Comparison of ENCODE assay signal across 9 cellular contexts in genomic region chr7:1027285-1028043, GRCh38. TPM values are rescaled to one million over a fixed set of nuclear protein-coding genes. Genes with fewer than 3 reads are reported as not detected.
DNase-seq lines count a peak whose midpoint lies in the region; ATAC-seq and TF ChIP-seq lines count a peak whose summit lies in the region.
"Had no signal": no experiment of that assay in that cellular context is flagged by ENCODE, and none has a peak within 500 bp of the region (broad histone marks: within the 10 kb centered on the region; RNA-seq: fewer than 3 reads in every experiment).

No MANE protein-coding gene starts in this region.

- peaks cover 29% of the 10 kb centered on the region for H3K36me3 Mint-ChIP-seq in CD4-positive, alpha-beta T cell (ENCODE audit: low read depth)

- H3K4me3 ChIP-seq in cardiac fibroblast (replicated peaks in 1 of 2; ENCODE audit: low read depth in 2 of 2, low read length in 2 of 2) (peak overlapping the region; percentile 53 to 64), liver (ENCODE audit: low read depth in 1 of 3, low read length in 3 of 3) (peak overlapping the region in 2 of 3 donors; percentile 58 to 80), thymus (ENCODE audit: low read length) (peak overlapping the region; percentile 48)

- CTCF ChIA-PET in CD4-positive, alpha-beta T cell (lab: Charles Lee), result interaction anchor here (0.7 to 0.9 kb wide), 2 partner anchors 34 to 38 kb away, joined by 3 read pairs; no protein-coding TSS in a partner anchor

- H3K4me1 ChIP-seq in liver (ENCODE audit: control insufficient read depth in 4 of 4, insufficient read depth in 4 of 4, low read length in 3 of 4) (peaks cover 0 to 9% (median 6%) of the 10 kb centered on the region in 4 donors), thymus (ENCODE audit: control insufficient read depth, insufficient read depth, low read length) (no peaks in the 10 kb centered on the region)

- H3K9me3 Mint-ChIP-seq in CD4-positive, alpha-beta T cell, result no peaks in the 10 kb centered on the region

- H3K36me3 ChIP-seq in liver (ENCODE audit: control insufficient read depth in 4 of 4, insufficient read depth in 3 of 4, low read depth in 1 of 4, low read length in 3 of 4) (peaks cover 0 to 3% (median 0%) of the 10 kb centered on the region in 4 donors), thymus (ENCODE audit: control insufficient read depth, insufficient read depth) (no peaks in the 10 kb centered on the region)

- WGBS in liver, result 48% methylated on average over 68 of the region's 68 CpGs
- whole genome bisulfite sequencing in thymus, result 46% methylated on average over 68 of the region's 68 CpGs

- TF ChIP-seq CTCF in CD4-positive, alpha-beta T cell (IDR thresholded peaks at IDR 0.05), result no peak
- TF ChIP-seq CTCF in cardiac fibroblast (IDR thresholded peaks at IDR 0.05; ENCODE audit: low read depth, low read length) (no peak), liver (IDR thresholded peaks at IDR 0.05; ENCODE audit: low read depth, low read length, missing input control) (no peak)

- TF ChIP-seq RAD21 in liver (IDR thresholded peaks at IDR 0.05), result no peak

- no peak overlapping the region for H3K9ac ChIP-seq in liver (ENCODE audit: low read depth in 1 of 2, low read length in 2 of 2)

- no peak for DNase-seq in CD4-positive, alpha-beta T cell
- DNase-seq in NAMALWA (ENCODE audit: low spot score) (peak; percentile 54), cardiac fibroblast (ENCODE audit: low read depth in 2 of 2) (peak; percentile 48 to 55), middle frontal gyrus (ENCODE audit: extremely low spot score, low spot score) (no peak), left lobe of liver (ENCODE audit: low spot score) (no peak)

- peak overlapping the region; percentile 61 for H3K27ac Mint-ChIP-seq in CD4-positive, alpha-beta T cell

- no peaks in the 10 kb centered on the region for H3K27me3 ChIP-seq in CD4-positive, alpha-beta T cell (ENCODE audit: control insufficient read depth, insufficient read depth, low read length)
- H3K27me3 ChIP-seq in liver (ENCODE audit: control insufficient read depth in 4 of 4, insufficient read depth in 4 of 4, low read length in 3 of 4) (no peaks in the 10 kb centered on the region), thymus (ENCODE audit: control insufficient read depth, insufficient read depth) (peaks cover 17% of the 10 kb centered on the region)

- H3K4me1 Mint-ChIP-seq in CD4-positive, alpha-beta T cell (ENCODE audit: low read depth), result peaks cover 44% of the 10 kb centered on the region

- no peaks in the 10 kb centered on the region for H3K9me3 ChIP-seq in CD4-positive, alpha-beta T cell (ENCODE audit: control insufficient read depth, low read length)
- H3K9me3 ChIP-seq in liver (ENCODE audit: control insufficient read depth in 4 of 4, low read length in 3 of 4), result no peaks in the 10 kb centered on the region
- no peaks in the 10 kb centered on the region for H3K9me3 ChIP-seq in thymus (ENCODE audit: control insufficient read depth)

- peak overlapping the region; percentile 80 for H3K4me3 Mint-ChIP-seq in CD4-positive, alpha-beta T cell

- no peaks in the 10 kb centered on the region for H3K27me3 Mint-ChIP-seq in CD4-positive, alpha-beta T cell

- H3K27ac ChIP-seq in CD4-positive, alpha-beta T cell (ENCODE audit: low read depth, low read length), result peak overlapping the region; percentile 13
- H3K27ac ChIP-seq in liver (ENCODE audit: low read depth in 1 of 2, low read length in 2 of 2), result peak overlapping the region; percentile 89 to 96
- H3K27ac ChIP-seq in thymus (ENCODE audit: low read depth), result peak overlapping the region; percentile 36

- ATAC-seq in CD4-positive, alpha-beta T cell (ENCODE audit: poor library complexity), result no peak
- ATAC-seq in GM21423 (IDR thresholded peaks at IDR 0.05; ENCODE audit: unreplicated experiment) (peak; percentile 2), left lobe of liver (no peak)

- POLR2A ChIA-PET in CD4-positive, alpha-beta T cell (lab: Charles Lee), result interaction anchor here (0.8 to 1.4 kb wide), 3 partner anchors 17 to 52 kb away, joined by 3 to 4 read pairs (median 4); partner anchors contain the start of gene GPR146

- intact Hi-C loops in CD4-positive, alpha-beta T cell (cut with DNase I, micrococcal nuclease), result no loop called here

TF ChIP-seq in liver, 16 proteins besides CTCF, POLR2A, EP300 and RAD21:
- TF ChIP-seq HNF4A (conservative IDR thresholded peaks at IDR 0.05) (no peak), ZBTB33 (IDR thresholded peaks at IDR 0.05) (no peak), MAX (IDR thresholded peaks at IDR 0.05) (no peak), TAF1 (conservative IDR thresholded peaks at IDR 0.05) (no peak), REST (IDR thresholded peaks at IDR 0.05) (no peak), NR2F2 (IDR thresholded peaks at IDR 0.05) (no peak), YY1 (IDR thresholded peaks at IDR 0.05) (no peak), HNF4G (IDR thresholded peaks at IDR 0.05) (no peak), JUND (IDR thresholded peaks at IDR 0.05) (no peak), GABPA (IDR thresholded peaks at IDR 0.05 in 1 of 2, conservative IDR thresholded peaks at IDR 0.05 in 1 of 2) (no peak), SP1 (IDR thresholded peaks at IDR 0.05) (no peak), RXRA (IDR thresholded peaks at IDR 0.05) (no peak), FOXA2 (IDR thresholded peaks at IDR 0.05) (no peak), ATF3 (IDR thresholded peaks at IDR 0.05) (no peak), FOXA1 (IDR thresholded peaks at IDR 0.05) (no peak)

RNA-seq across cellular contexts. Expression of gene GPR146, which starts 16.9 kb away (rescaled TPM):
- 10 to 100 TPM in 1 of 2 experiments, 1 to 10 TPM in 1; 9.9 to 13.7 TPM for total RNA-seq in CD4-positive, alpha-beta T cell
- total RNA-seq in liver (10 to 100 TPM; 27.9 to 33.5 TPM), left lobe of liver (28.1 TPM)
- polyA plus RNA-seq in liver (10 to 100 TPM; 15.5 to 25.4 TPM), thymus (12.6 TPM)

RNA-seq across cellular contexts. Expression of gene CYP2W1, which starts 44.5 kb away (rescaled TPM):
- total RNA-seq in CD4-positive, alpha-beta T cell, result not detected
- total RNA-seq in liver (under 1 TPM in 1 of 2 donors, not detected in 1; 0.28 TPM), left lobe of liver (0.08 TPM)
- polyA plus RNA-seq in liver (not detected), thymus (0.48 TPM)
- total RNA-seq: RPMI7951 had no signal

RNA-seq across cellular contexts. Expression of gene COX19, which starts 52.1 kb away (rescaled TPM):
- total RNA-seq in CD4-positive, alpha-beta T cell, result 10 to 100 TPM; 47.7 to 51.8 TPM
- total RNA-seq in liver (1 to 10 TPM; 5.2 to 9.8 TPM), left lobe of liver (5.2 TPM)
- polyA plus RNA-seq in liver (1 to 10 TPM; 2.2 to 4.5 TPM), thymus (11.6 TPM)

Comparison
In these comparisons a context has a peak if more than half of its experiments do, and no peak if none do; other contexts are left out.
1. DNase-seq: peak in NAMALWA (single experiment) and cardiac fibroblast (2 of 2); none in CD4-positive, alpha-beta T cell (0 of 10), middle frontal gyrus (single experiment) and left lobe of liver (single experiment).
2. H3K27ac ChIP-seq: peak in every context shown above with its lines; median percentile 92 in liver; 36 in thymus; 13 in CD4-positive, alpha-beta T cell.
3. Peak in every context shown above with its lines, with median percentiles within 50 percentile points of each other: H3K4me3 ChIP-seq.